ENCODE assay signal across 29 cellular contexts in genomic region chr9:83000765-83001164, GRCh38.
"Had no signal": no experiment of that assay in that cellular context is flagged by ENCODE, and none has a peak within 500 bp of the region (broad histone marks: within the 10 kb centered on the region; RNA-seq: fewer than 3 reads in every experiment).

No MANE protein-coding gene starts in this region.

- DNase-seq: activated CD4-positive, alpha-beta memory T cell treated with anti-CD3 and anti-CD28 coated beads, Interleukin-2, amount 10 ng/mL, durations not matched to agents 7 days and 5 days; activated CD4-positive, alpha-beta T cell treated with anti-CD3 and anti-CD28 coated beads for 1 hour; activated CD4-positive, alpha-beta T cell treated with anti-CD3 and anti-CD28 coated beads for 4 hours; activated CD4-positive, alpha-beta T cell treated with anti-CD3 and anti-CD28 coated beads, Interleukin-2, amount 10 ng/mL, durations not matched to agents 7 days and 5 days; activated CD4-positive, alpha-beta T cell treated with anti-CD3 and anti-CD28 coated beads, Interleukin-2, amount 50 U/mL, for 4 hours; activated CD8-positive, alpha-beta memory T cell treated with anti-CD3 and anti-CD28 coated beads, Interleukin-2, amount 50 U/mL, for 48 hours; activated gamma-delta T cell; activated naive CD4-positive, alpha-beta T cell; activated naive CD4-positive, alpha-beta T cell treated with anti-CD3 and anti-CD28 coated beads, Interleukin-2, amount 10 ng/mL, durations not matched to agents 7 days and 5 days; activated T-cell treated with anti-CD3 and anti-CD28 coated beads for 4 hours; activated T-cell treated with anti-CD3 and anti-CD28 coated beads, Interleukin-2, amount 50 U/mL, for 24 hours; activated T-cell treated with anti-CD3 and anti-CD28 coated beads, Interleukin-2, amount 50 U/mL, for 72 hours; adrenal gland; amygdala; aorta; body of pancreas; central memory CD4-positive, alpha-beta T cell; cerebellar nuclear complex; colonic mucosa; effector CD8-positive, alpha-beta T cell; esophagus squamous epithelium; foreskin melanocyte; heart right ventricle had no signal

- H3K27ac Mint-ChIP-seq: activated CD4-positive, alpha-beta memory T cell treated with anti-CD3 and anti-CD28 coated beads, Interleukin-2, amount 10 ng/mL, durations not matched to agents 7 days and 5 days; activated CD4-positive, alpha-beta T cell treated with anti-CD3 and anti-CD28 coated beads, Interleukin-2, amount 10 ng/mL, durations not matched to agents 7 days and 5 days; activated naive CD4-positive, alpha-beta T cell treated with anti-CD3 and anti-CD28 coated beads, Interleukin-2, amount 10 ng/mL, durations not matched to agents 7 days and 5 days; activated naive CD4-positive, alpha-beta T cell treated with anti-CD3 and anti-CD28 coated beads, Interleukin-2, amount 50 U/mL, for 72 hours; activated T-cell treated with anti-CD3 and anti-CD28 coated beads, Interleukin-2, amount 50 U/mL, for 24 hours; activated T-cell treated with anti-CD3 and anti-CD28 coated beads, Interleukin-2, amount 50 U/mL, for 72 hours; WTC11 had no signal

- H3K36me3 ChIP-seq: adrenal gland, breast epithelium, cardiac muscle cell, colonic mucosa, gastroesophageal sphincter, heart right ventricle had no signal

- ATAC-seq: activated naive CD4-positive, alpha-beta T cell treated with anti-CD3 and anti-CD28 coated beads, Interleukin-2, amount 50 U/mL, for 72 hours; activated T-cell treated with anti-CD3 and anti-CD28 coated beads, Interleukin-2, amount 50 U/mL, for 72 hours; body of pancreas; gastroesophageal sphincter; heart right ventricle; WTC11 had no signal

- H3K27ac ChIP-seq: adrenal gland, body of pancreas, breast epithelium, cardiac muscle cell, colonic mucosa, epithelial cell of prostate, esophagus squamous epithelium, gastroesophageal sphincter, heart right ventricle had no signal

- H3K4me3 Mint-ChIP-seq: activated CD4-positive, alpha-beta memory T cell treated with anti-CD3 and anti-CD28 coated beads, Interleukin-2, amount 10 ng/mL, durations not matched to agents 7 days and 5 days; activated CD4-positive, alpha-beta T cell treated with anti-CD3 and anti-CD28 coated beads, Interleukin-2, amount 10 ng/mL, durations not matched to agents 7 days and 5 days; activated naive CD4-positive, alpha-beta T cell treated with anti-CD3 and anti-CD28 coated beads, Interleukin-2, amount 10 ng/mL, durations not matched to agents 7 days and 5 days; activated T-cell treated with anti-CD3 and anti-CD28 coated beads, Interleukin-2, amount 50 U/mL, for 24 hours; activated T-cell treated with anti-CD3 and anti-CD28 coated beads, Interleukin-2, amount 50 U/mL, for 72 hours; WTC11 had no signal

- H3K36me3 Mint-ChIP-seq: activated naive CD4-positive, alpha-beta T cell treated with anti-CD3 and anti-CD28 coated beads, Interleukin-2, amount 10 ng/mL, durations not matched to agents 7 days and 5 days; activated naive CD4-positive, alpha-beta T cell treated with anti-CD3 and anti-CD28 coated beads, Interleukin-2, amount 50 U/mL, for 72 hours had no signal

- H3K4me3 ChIP-seq: adrenal gland, body of pancreas, breast epithelium, cardiac muscle cell, colonic mucosa, esophagus squamous epithelium, gastroesophageal sphincter, heart right ventricle had no signal

- H3K27me3 ChIP-seq: adrenal gland, body of pancreas, breast epithelium, colonic mucosa, esophagus squamous epithelium, gastroesophageal sphincter, heart right ventricle had no signal

- H3K4me1 Mint-ChIP-seq: activated CD4-positive, alpha-beta memory T cell treated with anti-CD3 and anti-CD28 coated beads, Interleukin-2, amount 10 ng/mL, durations not matched to agents 7 days and 5 days; activated CD4-positive, alpha-beta T cell treated with anti-CD3 and anti-CD28 coated beads, Interleukin-2, amount 10 ng/mL, durations not matched to agents 7 days and 5 days; activated naive CD4-positive, alpha-beta T cell treated with anti-CD3 and anti-CD28 coated beads, Interleukin-2, amount 10 ng/mL, durations not matched to agents 7 days and 5 days had no signal

- H3K27me3 Mint-ChIP-seq: activated CD4-positive, alpha-beta memory T cell treated with anti-CD3 and anti-CD28 coated beads, Interleukin-2, amount 10 ng/mL, durations not matched to agents 7 days and 5 days; activated CD4-positive, alpha-beta T cell treated with anti-CD3 and anti-CD28 coated beads, Interleukin-2, amount 10 ng/mL, durations not matched to agents 7 days and 5 days; activated naive CD4-positive, alpha-beta T cell treated with anti-CD3 and anti-CD28 coated beads, Interleukin-2, amount 10 ng/mL, durations not matched to agents 7 days and 5 days; activated T-cell treated with anti-CD3 and anti-CD28 coated beads, Interleukin-2, amount 50 U/mL, for 24 hours had no signal

- H3K9me3 Mint-ChIP-seq: activated CD4-positive, alpha-beta memory T cell treated with anti-CD3 and anti-CD28 coated beads, Interleukin-2, amount 10 ng/mL, durations not matched to agents 7 days and 5 days; activated CD4-positive, alpha-beta T cell treated with anti-CD3 and anti-CD28 coated beads, Interleukin-2, amount 10 ng/mL, durations not matched to agents 7 days and 5 days; activated naive CD4-positive, alpha-beta T cell treated with anti-CD3 and anti-CD28 coated beads, Interleukin-2, amount 10 ng/mL, durations not matched to agents 7 days and 5 days; activated naive CD4-positive, alpha-beta T cell treated with anti-CD3 and anti-CD28 coated beads, Interleukin-2, amount 50 U/mL, for 72 hours; activated T-cell treated with anti-CD3 and anti-CD28 coated beads, Interleukin-2, amount 50 U/mL, for 24 hours; activated T-cell treated with anti-CD3 and anti-CD28 coated beads, Interleukin-2, amount 50 U/mL, for 72 hours; WTC11 had no signal

- H3K9me3 ChIP-seq: adrenal gland, body of pancreas, breast epithelium, colonic mucosa, esophagus squamous epithelium, gastroesophageal sphincter, heart right ventricle had no signal
